ENCODE assay signal across 19 cellular contexts in genomic region chr16:6947291-6947690, GRCh38.
"Had no signal": no experiment of that assay in that cellular context is flagged by ENCODE, and none has a peak within 500 bp of the region (broad histone marks: within the 10 kb centered on the region; RNA-seq: fewer than 3 reads in every experiment).

No MANE protein-coding gene starts in this region.

- FAIRE-seq: islet of Langerhans, small intestine had no signal

- ATAC-seq: heart left ventricle, mucosa of descending colon, natural killer cell, right cardiac atrium had no signal

- DNase-seq: colonic mucosa; dermis blood vessel endothelial cell; effector CD4-positive, alpha-beta T cell; foreskin melanocyte; heart left ventricle; kidney glomerular epithelial cell; mucosa of descending colon; natural killer cell; ovary; right cardiac atrium; small intestine; stimulated activated CD4-positive, alpha-beta T cell treated with anti-CD3 and anti-CD28 coated beads, Interleukin-12 subunit alpha, Interleukin-12 subunit beta, amount 100 ng/mL, for 4 hours; stimulated activated naive CD4-positive, alpha-beta T cell; stomach; substantia nigra; thyroid gland; upper lobe of left lung; uterus had no signal
